9 cellular contexts compared by ENCODE assay signal in the genomic region with DNA sequence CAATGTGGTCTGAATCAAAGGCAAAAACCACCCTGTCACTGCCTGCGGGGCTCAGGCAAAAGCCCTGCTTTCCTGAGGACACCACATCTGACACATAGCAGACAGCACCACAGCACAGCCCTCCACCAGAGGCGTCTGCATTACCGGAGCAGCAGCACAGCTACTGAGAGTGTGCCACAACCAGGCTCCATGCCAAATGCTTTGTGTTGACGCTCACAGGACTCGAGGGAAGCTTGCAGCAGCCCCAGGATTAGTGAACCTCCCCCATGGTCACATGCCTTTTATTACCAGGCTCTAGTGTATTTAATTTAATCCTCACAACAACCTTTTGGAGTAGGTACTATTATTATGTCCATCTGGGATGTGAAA. TPM values are rescaled to one million over a fixed set of nuclear protein-coding genes. Genes with fewer than 3 reads are reported as not detected.
DNase-seq lines count a peak whose midpoint lies in the region; ATAC-seq and TF ChIP-seq lines count a peak whose summit lies in the region.
"Had no signal": no experiment of that assay in that cellular context is flagged by ENCODE, and none has a peak within 500 bp of the region (broad histone marks: within the 10 kb centered on the region; RNA-seq: fewer than 3 reads in every experiment).

No MANE protein-coding gene starts in this region.

- H3K4me1 ChIP-seq in CD8-positive, alpha-beta T cell (ENCODE audit: insufficient read depth, low read length), result peaks cover 19% of the 10 kb centered on the region
- peaks cover 0 to 13% of the 10 kb centered on the region in 2 donors for H3K4me1 ChIP-seq in naive thymus-derived CD4-positive, alpha-beta T cell (ENCODE audit: control insufficient read depth in 2 of 2, insufficient read depth in 2 of 2, low read length in 2 of 2)

- intact Hi-C loops in CD8-positive, alpha-beta T cell (cut with DNase I, micrococcal nuclease), result no loop called here
- intact Hi-C loops in naive thymus-derived CD4-positive, alpha-beta T cell (cut with micrococcal nuclease), result no loop called here

- peak overlapping the region; percentile 22 for H3K4me3 Mint-ChIP-seq in CD8-positive, alpha-beta T cell
- H3K4me3 Mint-ChIP-seq in naive thymus-derived CD4-positive, alpha-beta T cell, result no peak overlapping the region
- H3K4me3 Mint-ChIP-seq in chondrocyte (ENCODE audit: unreplicated experiment), result no peak overlapping the region

- no peaks in the 10 kb centered on the region for H3K9me3 ChIP-seq in CD8-positive, alpha-beta T cell (ENCODE audit: low read length)
- H3K9me3 ChIP-seq in naive thymus-derived CD4-positive, alpha-beta T cell (ENCODE audit: control insufficient read depth in 2 of 3, low read length in 3 of 3), result no peaks in the 10 kb centered on the region

- in situ Hi-C loops in KBM-7 (cut with MboI; ENCODE audit: low pct_unique_long_range_greater_than_20kb, low sequenced_read_pairs), result no loop called here

- no peaks in the 10 kb centered on the region for H3K27me3 ChIP-seq in CD8-positive, alpha-beta T cell (ENCODE audit: insufficient read depth, low read length)
- no peaks in the 10 kb centered on the region for H3K27me3 ChIP-seq in naive thymus-derived CD4-positive, alpha-beta T cell (ENCODE audit: control insufficient read depth in 2 of 2, insufficient read depth in 2 of 2, low read length in 2 of 2)

- peak; percentile 21 to 79 (median 36) for DNase-seq in CD8-positive, alpha-beta T cell
- peak; percentile 97 for DNase-seq in NCI-H1694 (lab: John Stamatoyannopoulos, UW)
- peak; percentile 71 to 86 for DNase-seq in cardiac fibroblast (ENCODE audit: low read depth in 2 of 2)
- DNase-seq in naive thymus-derived CD4-positive, alpha-beta T cell, result peak in 1 of 9 donors; percentile 24
- no peak for DNase-seq in NCI-H2227 (lab: John Stamatoyannopoulos, UW; ENCODE audit: unreplicated experiment)
- no peak for DNase-seq in KBM-7
- no peak for DNase-seq in chondrocyte (ENCODE audit: low spot score)
- DNase-seq: stimulated activated CD4-positive, alpha-beta T cell treated with anti-CD3 and anti-CD28 coated beads, Interleukin-4, amount 100 ng/mL, for 1 hour had no signal

- H3K9me3 Mint-ChIP-seq in CD8-positive, alpha-beta T cell, result no peaks in the 10 kb centered on the region
- H3K9me3 Mint-ChIP-seq in naive thymus-derived CD4-positive, alpha-beta T cell, result no peaks in the 10 kb centered on the region
- H3K9me3 Mint-ChIP-seq in chondrocyte (ENCODE audit: low read depth), result no peaks in the 10 kb centered on the region

- TF ChIP-seq CTCF in CD8-positive, alpha-beta T cell (IDR thresholded peaks at IDR 0.05), result no peak
- TF ChIP-seq CTCF in cardiac fibroblast (IDR thresholded peaks at IDR 0.05; ENCODE audit: low read depth, low read length) (no peak), chondrocyte (IDR thresholded peaks at IDR 0.05) (no peak)

- CTCF ChIA-PET in CD8-positive, alpha-beta T cell (lab: Charles Lee), result interaction anchor here (1.0 to 1.4 kb wide), 3 partner anchors 22 to 215 kb away, joined by 3 read pairs; no protein-coding TSS in a partner anchor
- CTCF ChIA-PET in naive thymus-derived CD4-positive, alpha-beta T cell (lab: Charles Lee), result interaction anchor here (1.0 to 1.6 kb wide), 2 partner anchors 108 to 176 kb away, joined by 3 to 4 read pairs; no protein-coding TSS in a partner anchor

- peaks cover 43% of the 10 kb centered on the region for H3K36me3 Mint-ChIP-seq in CD8-positive, alpha-beta T cell
- peaks cover 0 to 32% (median 3%) of the 10 kb centered on the region in 5 donors for H3K36me3 Mint-ChIP-seq in naive thymus-derived CD4-positive, alpha-beta T cell
- peaks cover 3% of the 10 kb centered on the region for H3K36me3 Mint-ChIP-seq in chondrocyte (ENCODE audit: low read depth)

- peaks cover 3% of the 10 kb centered on the region for H3K36me3 ChIP-seq in CD8-positive, alpha-beta T cell (ENCODE audit: insufficient read depth, low read length)
- H3K36me3 ChIP-seq in naive thymus-derived CD4-positive, alpha-beta T cell (ENCODE audit: control insufficient read depth in 2 of 3, insufficient read depth in 3 of 3, low read length in 3 of 3), result peaks cover 0 to 45% (median 5%) of the 10 kb centered on the region in 3 experiments

- no peak overlapping the region for H3K27ac Mint-ChIP-seq in CD8-positive, alpha-beta T cell
- H3K27ac Mint-ChIP-seq in naive thymus-derived CD4-positive, alpha-beta T cell, result no peak overlapping the region
- H3K27ac Mint-ChIP-seq in chondrocyte (ENCODE audit: unreplicated experiment), result no peak overlapping the region

- no peak overlapping the region for H3K27ac ChIP-seq in CD8-positive, alpha-beta T cell (ENCODE audit: low read depth, low read length)
- no peak overlapping the region for H3K27ac ChIP-seq in naive thymus-derived CD4-positive, alpha-beta T cell (ENCODE audit: low read depth, low read length)

- ATAC-seq in CD8-positive, alpha-beta T cell, result peak; percentile 96
- peak; percentile 92 for ATAC-seq in naive thymus-derived CD4-positive, alpha-beta T cell
- ATAC-seq in HG03025 (IDR thresholded peaks at IDR 0.05; ENCODE audit: low FRiP score, unreplicated experiment), result no peak

- POLR2A ChIA-PET in CD8-positive, alpha-beta T cell (lab: Charles Lee), result interaction anchor here (1.2 kb wide), 1 partner anchor 12 kb away, joined by 5 read pairs; no protein-coding TSS in a partner anchor
- POLR2A ChIA-PET in naive thymus-derived CD4-positive, alpha-beta T cell (lab: Charles Lee), result no interaction called here

- peaks cover 18% of the 10 kb centered on the region for H3K4me1 Mint-ChIP-seq in CD8-positive, alpha-beta T cell (ENCODE audit: low read depth)
- H3K4me1 Mint-ChIP-seq in naive thymus-derived CD4-positive, alpha-beta T cell, result peaks cover 0 to 14% (median 4%) of the 10 kb centered on the region in 7 donors
- H3K4me1 Mint-ChIP-seq in chondrocyte (ENCODE audit: low read depth), result peaks cover 2% of the 10 kb centered on the region

- no peaks in the 10 kb centered on the region for H3K27me3 Mint-ChIP-seq in CD8-positive, alpha-beta T cell (ENCODE audit: low read depth)
- no peaks in the 10 kb centered on the region for H3K27me3 Mint-ChIP-seq in naive thymus-derived CD4-positive, alpha-beta T cell
- H3K27me3 Mint-ChIP-seq in chondrocyte (ENCODE audit: low read depth), result no peaks in the 10 kb centered on the region

- no peak overlapping the region for H3K4me3 ChIP-seq in CD8-positive, alpha-beta T cell (ENCODE audit: low read depth, low read length)
- no peak overlapping the region for H3K4me3 ChIP-seq in cardiac fibroblast (replicated peaks in 1 of 2; ENCODE audit: low read depth in 2 of 2, low read length in 2 of 2)
- no peak overlapping the region for H3K4me3 ChIP-seq in naive thymus-derived CD4-positive, alpha-beta T cell (ENCODE audit: low read length)

RNA-seq across cellular contexts. Expression of gene ATPAF2, which starts 12.6 kb away (rescaled TPM):
- 10 to 100 TPM; 16.8 to 24.5 TPM for total RNA-seq in CD8-positive, alpha-beta T cell
- total RNA-seq in naive thymus-derived CD4-positive, alpha-beta T cell, result 10 to 100 TPM; 26.3 to 36.7 (median 32.5) TPM
- polyA plus RNA-seq in naive thymus-derived CD4-positive, alpha-beta T cell, result 10 to 100 TPM; 16.3 TPM
- 18.0 to 19.3 TPM (median 18.4 TPM) in 3 replicates for total RNA-seq in chondrocyte

RNA-seq across cellular contexts. Expression of gene GID4, which starts 12.8 kb away (rescaled TPM):
- total RNA-seq in CD8-positive, alpha-beta T cell, result 1 to 10 TPM; 2.7 to 5.0 TPM
- 10 to 100 TPM in 2 of 5 experiments, 1 to 10 TPM in 3; 6.0 to 11.4 (median 10.0) TPM for total RNA-seq in naive thymus-derived CD4-positive, alpha-beta T cell
- 1 to 10 TPM; 5.9 to 7.0 TPM for polyA plus RNA-seq in naive thymus-derived CD4-positive, alpha-beta T cell
- 9.7 to 10.5 TPM (median 9.8 TPM) in 3 replicates for total RNA-seq in chondrocyte

RNA-seq across cellular contexts. Expression of gene DRC3, which starts 53.7 kb away (rescaled TPM):
- under 1 TPM; 0.61 to 0.90 TPM for total RNA-seq in CD8-positive, alpha-beta T cell
- 1 to 10 TPM in 1 of 5 experiments, under 1 TPM in 1, not detected in 3; 1.00 to 2.4 TPM for total RNA-seq in naive thymus-derived CD4-positive, alpha-beta T cell
- under 1 TPM in 1 of 2 donors, not detected in 1; 0.50 TPM for polyA plus RNA-seq in naive thymus-derived CD4-positive, alpha-beta T cell
- total RNA-seq in chondrocyte, result 1.2 to 2.6 TPM (median 1.5 TPM) in 3 replicates

RNA-seq across cellular contexts. Expression of gene TOM1L2, which starts 54.2 kb away (rescaled TPM):
- 10 to 100 TPM; 15.4 to 20.9 TPM for total RNA-seq in CD8-positive, alpha-beta T cell
- total RNA-seq in naive thymus-derived CD4-positive, alpha-beta T cell, result 10 to 100 TPM; 35.1 to 84.1 (median 63.4) TPM
- polyA plus RNA-seq in naive thymus-derived CD4-positive, alpha-beta T cell, result 10 to 100 TPM in 1 of 2 donors, 1 to 10 TPM in 1; 6.9 to 16.9 TPM
- total RNA-seq in chondrocyte, result 55.0 to 60.2 TPM (median 56.1 TPM) in 3 replicates

Comparison
In these comparisons a context has a peak if more than half of its experiments do, and no peak if none do; other contexts are left out.
1. DNase-seq: peak in CD8-positive, alpha-beta T cell (7 of 7), NCI-H1694 (single experiment) and cardiac fibroblast (2 of 2); none in NCI-H2227 (single experiment), KBM-7 (single experiment) and chondrocyte (single experiment).